Comparison of ENCODE assay signal across 8 cellular contexts in genomic region chr1:180502361-180503273, GRCh38. TPM values are rescaled to one million over a fixed set of nuclear protein-coding genes. Genes with fewer than 3 reads are reported as not detected.
DNase-seq lines count a peak whose midpoint lies in the region; ATAC-seq, FAIRE-seq and TF ChIP-seq lines count a peak whose summit lies in the region.

A gene with protein sequence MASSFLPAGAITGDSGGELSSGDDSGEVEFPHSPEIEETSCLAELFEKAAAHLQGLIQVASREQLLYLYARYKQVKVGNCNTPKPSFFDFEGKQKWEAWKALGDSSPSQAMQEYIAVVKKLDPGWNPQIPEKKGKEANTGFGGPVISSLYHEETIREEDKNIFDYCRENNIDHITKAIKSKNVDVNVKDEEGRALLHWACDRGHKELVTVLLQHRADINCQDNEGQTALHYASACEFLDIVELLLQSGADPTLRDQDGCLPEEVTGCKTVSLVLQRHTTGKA (minus strand): TSS chr1:180502577. CDS start chr1:180502266, 311 bp downstream.

- DNase-seq in AML-193 (lab: John Stamatoyannopoulos, UW) (peak; percentile 76 to 78), NCI-H226 (peak; percentile 87), kidney (peak; percentile 94)
- peak; percentile 77 to 81 for DNase-seq in central memory CD8-positive, alpha-beta T cell (ENCODE audit: low spot score in 2 of 2)
- DNase-seq in stimulated activated CD4-positive, alpha-beta T cell treated with anti-CD3 and anti-CD28 coated beads, Interleukin-15, amount 100 ng/mL, for 24 hours: peak; percentile 91

- peaks cover 25% of the 10 kb centered on the region for H3K4me1 Mint-ChIP-seq in central memory CD8-positive, alpha-beta T cell

- H3K9me3 Mint-ChIP-seq in central memory CD8-positive, alpha-beta T cell: no peaks in the 10 kb centered on the region

- intact Hi-C loops in kidney (cut with DNase I): no loop called here

- in situ Hi-C loops in GM18951 (cut with MboI; ENCODE audit: low sequenced_read_pairs, unreplicated experiment): loop anchor here (25.0 kb wide), 1 partner anchor 660 kb away; no protein-coding TSS in a partner anchor

- peak within 1 kb of the TSS; percentile 94 to 97 for H3K4me3 ChIP-seq in kidney (ENCODE audit: low read length in 2 of 2)

- H3K36me3 Mint-ChIP-seq in central memory CD8-positive, alpha-beta T cell (ENCODE audit: insufficient read depth): peaks cover 8% of the 10 kb centered on the region

- H3K27ac ChIP-seq in kidney (ENCODE audit: low read depth in 2 of 2, low read length in 2 of 2): peak within 1 kb of the TSS; percentile 92 to 94

- H3K4me1 ChIP-seq in kidney (ENCODE audit: control insufficient read depth in 1 of 2, insufficient read depth in 1 of 2, low read depth in 1 of 2, low read length in 2 of 2): peaks cover 5 to 7% of the 10 kb centered on the region in 2 donors

- peak within 1 kb of the TSS; percentile 88 to 94 for H3K9ac ChIP-seq in kidney (ENCODE audit: low read length in 2 of 2)

- H3K27me3 Mint-ChIP-seq in central memory CD8-positive, alpha-beta T cell: no peaks in the 10 kb centered on the region

- H3K27ac Mint-ChIP-seq in central memory CD8-positive, alpha-beta T cell (ENCODE audit: low read depth): peak within 1 kb of the TSS; percentile 90

- no peak for FAIRE-seq in kidney (lab: Jason Lieb, UNC)

- TF ChIP-seq POLR2A in GM18951 (IDR thresholded peaks at IDR 0.05; ENCODE audit: extremely low read depth, insufficient read depth, insufficient read length): peak; percentile 84

- no peaks in the 10 kb centered on the region for H3K9me3 ChIP-seq in kidney (ENCODE audit: control insufficient read depth in 1 of 2, low read length in 2 of 2)

- ATAC-seq in HG03175 (IDR thresholded peaks at IDR 0.05; ENCODE audit: unreplicated experiment): peak; percentile 84
- peak; percentile 95 for ATAC-seq in activated CD4-positive, CD25-positive, alpha-beta regulatory T cell treated with anti-CD3 and anti-CD28 coated beads, Interleukin-2, amount 50 U/mL, for 24 hours
- ATAC-seq in central memory CD8-positive, alpha-beta T cell (replicated peaks; ENCODE audit: extremely low read depth, poor library complexity, severe bottlenecking): peak; percentile 92

- no peaks in the 10 kb centered on the region for H3K36me3 ChIP-seq in kidney (ENCODE audit: control insufficient read depth in 1 of 2, insufficient read depth in 2 of 2, low read length in 2 of 2)

- peak within 1 kb of the TSS; percentile 95 for H3K4me3 Mint-ChIP-seq in central memory CD8-positive, alpha-beta T cell

- TF ChIP-seq CTCF in kidney (IDR thresholded peaks at IDR 0.05; ENCODE audit: borderline replicate concordance, extremely low read depth, insufficient read depth): no peak

RNA-seq across cellular contexts. Expression of the gene that starts here (rescaled TPM):
- 36.4 TPM for total RNA-seq in kidney
- polyA plus RNA-seq in kidney (ENCODE audit: insufficient read depth, low read depth, low replicate concordance): 30.9 TPM

Comparison
In these comparisons a context has a peak if more than half of its experiments do, and no peak if none do; other contexts are left out.
1. Peak in every context shown above with its lines: DNase-seq, ATAC-seq, H3K4me3 ChIP-seq and H3K27ac ChIP-seq.